Comparison of ENCODE assay signal across 7 cellular contexts in genomic region chr2:148614024-148614331, GRCh38. TPM values are rescaled to one million over a fixed set of nuclear protein-coding genes. Genes with fewer than 3 reads are reported as not detected.
A peak's percentile ranks its signal among the peaks of the same experiment; 100 is the strongest.
DNase-seq lines count a peak whose midpoint lies in the region; ATAC-seq, FAIRE-seq and TF ChIP-seq lines count a peak whose summit lies in the region.

No MANE protein-coding gene starts in this region.

- H3K27me3 ChIP-seq in PC-9 (ENCODE audit: insufficient read depth, low read depth) (no peaks in the 10 kb centered on the region), small intestine (ENCODE audit: control insufficient read depth in 2 of 2, insufficient read depth in 2 of 2, low read length in 2 of 2) (no peaks in the 10 kb centered on the region)

- peak; percentile 48 to 50 for DNase-seq in PC-9
- DNase-seq in kidney tubule cell (ENCODE audit: low spot score): peak; percentile 58
- no peak for DNase-seq in germinal center (ENCODE audit: low spot score)
- DNase-seq in occipital lobe (lab: John Stamatoyannopoulos, UW): no peak
- DNase-seq in small intestine: no peak

- ATAC-seq in GM19324 (IDR thresholded peaks at IDR 0.05; ENCODE audit: low FRiP score, unreplicated experiment): peak; percentile 34
- ATAC-seq in HG02973 (IDR thresholded peaks at IDR 0.05; ENCODE audit: unreplicated experiment): peak; percentile 18

- no peaks in the 10 kb centered on the region for H3K9me3 ChIP-seq in PC-9 (ENCODE audit: insufficient read depth, low read depth)
- no peaks in the 10 kb centered on the region for H3K9me3 ChIP-seq in small intestine (ENCODE audit: control insufficient read depth, low read depth)

- H3K4me1 ChIP-seq in PC-9 (replicated peaks; ENCODE audit: insufficient read depth): peaks cover 41% of the 10 kb centered on the region
- no peaks in the 10 kb centered on the region for H3K4me1 ChIP-seq in small intestine (ENCODE audit: control insufficient read depth in 2 of 2, insufficient read depth in 1 of 2, low read depth in 1 of 2, low read length in 1 of 2)

- no peaks in the 10 kb centered on the region for H3K9me2 ChIP-seq in PC-9 (ENCODE audit: insufficient read depth)

- H3K27ac ChIP-seq in PC-9: peak overlapping the region; percentile 99
- H3K27ac ChIP-seq in small intestine (ENCODE audit: low read depth in 1 of 2, low read length in 1 of 2): no peak overlapping the region

- BruUV-seq in PC-9 (replicated peaks; lab: Mats Ljungman, UMichigan): no TSS peak

- no peak for FAIRE-seq in small intestine (lab: Jason Lieb, UNC)

- TF ChIP-seq CTCF in PC-9 (conservative IDR thresholded peaks at IDR 0.05): no peak

- no peaks in the 10 kb centered on the region for H3K36me3 ChIP-seq in PC-9 (ENCODE audit: low read depth)
- no peaks in the 10 kb centered on the region for H3K36me3 ChIP-seq in small intestine (ENCODE audit: control insufficient read depth in 2 of 2, insufficient read depth in 2 of 2, low read length in 2 of 2)

- CTCF ChIA-PET in PC-9 (lab: Charles Lee): no interaction called here

- H3K4me2 ChIP-seq in PC-9: peak overlapping the region; percentile 76

- peak overlapping the region; percentile 61; the same call in 1 of the 2 replicates for H2AFZ ChIP-seq in PC-9

- H4K20me1 ChIP-seq in PC-9 (ENCODE audit: insufficient read depth): no peaks in the 10 kb centered on the region

- POLR2A ChIA-PET in PC-9 (lab: Charles Lee; ENCODE audit: unreplicated experiment): no interaction called here

- no peaks in the 10 kb centered on the region for H3K79me2 ChIP-seq in PC-9 (ENCODE audit: low read depth)

- intact Hi-C loops in PC-9 (cut with micrococcal nuclease; ENCODE audit: unreplicated experiment): loop anchor here (1.0 kb wide), 2 partner anchors 31 to 32 kb away; no protein-coding TSS in a partner anchor

- 79 to 88% (median 82%) methylated on average over 1 of the region's 1 CpG for WGBS in small intestine, 3 donors

- H3K4me3 ChIP-seq in PC-9 (peak overlapping the region; percentile 23; the same call in 1 of the 2 replicates), small intestine (ENCODE audit: low read depth in 1 of 2, low read length in 2 of 2) (no peak overlapping the region)

- peaks cover 22% of the 10 kb centered on the region for H3F3A ChIP-seq in PC-9 (ENCODE audit: insufficient read depth, low read depth)

RNA-seq across cellular contexts. Expression of gene EPC2, which starts 30.6 kb away (rescaled TPM):
- total RNA-seq in PC-9 (2021): 15.8 and 29.8 TPM in 2 replicates
- 103 TPM for total RNA-seq in occipital lobe
- 1 to 10 TPM; 7.2 to 9.0 (median 7.8) TPM for polyA plus RNA-seq in small intestine

Comparison
In these comparisons a context has a peak if more than half of its experiments do, and no peak if none do; other contexts are left out.
1. DNase-seq: peak in PC-9 (2 of 2) and kidney tubule cell (single experiment); none in germinal center (single experiment), occipital lobe (single experiment) and small intestine (single experiment).